17 cellular contexts compared by ENCODE assay signal in genomic region chr1:162327791-162328165, GRCh38. TPM values are rescaled to one million over a fixed set of nuclear protein-coding genes. Genes with fewer than 3 reads are reported as not detected.
"Had no signal": no experiment of that assay in that cellular context is flagged by ENCODE, and none has a peak within 500 bp of the region (broad histone marks: within the 10 kb centered on the region; RNA-seq: fewer than 3 reads in every experiment).

No MANE protein-coding gene starts in this region.

- H3K27ac ChIP-seq: gastrocnemius medialis, ovary, sigmoid colon, thyroid gland had no signal

- H3K4me1 ChIP-seq: gastrocnemius medialis, sigmoid colon, thyroid gland had no signal

- H3K9me3 ChIP-seq: gastrocnemius medialis, heart right ventricle, ovary, sigmoid colon, thyroid gland had no signal

- DNase-seq: activated naive CD8-positive, alpha-beta T cell treated with anti-CD3 and anti-CD28 coated beads for 36 hours; amygdala; effector memory CD8-positive, alpha-beta T cell; gastrocnemius medialis; heart right ventricle; left cardiac atrium; ovary; sigmoid colon; thyroid gland had no signal

- ATAC-seq: activated CD4-positive, CD25-positive, alpha-beta regulatory T cell treated with anti-CD3 and anti-CD28 coated beads, Interleukin-2, amount 50 U/mL, for 24 hours; effector memory CD8-positive, alpha-beta T cell; gastrocnemius medialis; heart right ventricle; stimulated activated effector memory CD8-positive, alpha-beta T cell treated with anti-CD3 and anti-CD28 coated beads, Interleukin-12 subunit alpha, Interleukin-12 subunit beta, amount 100 ng/mL, for 72 hours had no signal

- H3K36me3 ChIP-seq: gastrocnemius medialis, heart right ventricle, ovary, sigmoid colon, thyroid gland had no signal

- H3K4me3 ChIP-seq: gastrocnemius medialis, heart right ventricle, ovary, sigmoid colon, thyroid gland had no signal

- H3K27me3 ChIP-seq: gastrocnemius medialis, heart right ventricle, ovary, sigmoid colon, thyroid gland had no signal

RNA-seq across cellular contexts. Expression of gene SPATA46, which starts 48.9 kb away (rescaled TPM):
- total RNA-seq: activated CD8-positive, alpha-beta memory T cell treated with anti-CD3 and anti-CD28 coated beads for 36 hours; activated naive CD8-positive, alpha-beta T cell treated with anti-CD3 and anti-CD28 coated beads for 36 hours; activated T-helper 1 cell treated with anti-CD3 and anti-CD28 coated beads, Interleukin-12 subunit alpha, Interleukin-12 subunit beta, Interleukin-2, Interleukin-4 antibody, amounts not matched to agents 30 ng/mL and 10 ng/mL and 1 ng/mL, durations not matched to agents 14 hours and 24 hours and 36 hours; epithelial cell of proximal tubule; heart right ventricle; left cardiac atrium; lung microvascular endothelial cell; neural crest cell; ovary; pulmonary artery endothelial cell; sigmoid colon; thyroid gland had no signal
- polyA plus RNA-seq: heart right ventricle, ovary, sigmoid colon had no signal

RNA-seq across cellular contexts. Expression of gene C1orf226, which starts 53.8 kb away (rescaled TPM):
- total RNA-seq: activated T-helper 1 cell treated with anti-CD3 and anti-CD28 coated beads, Interleukin-12 subunit alpha, Interleukin-12 subunit beta, Interleukin-2, Interleukin-4 antibody, amounts not matched to agents 30 ng/mL and 10 ng/mL and 1 ng/mL, durations not matched to agents 14 hours and 24 hours and 36 hours had no signal
